8 cellular contexts compared by ENCODE assay signal in genomic region chr7:121394709-121395140, GRCh38. TPM values are rescaled to one million over a fixed set of nuclear protein-coding genes. Genes with fewer than 3 reads are reported as not detected.
A peak's percentile ranks its signal among the peaks of the same experiment; 100 is the strongest.
DNase-seq lines count a peak whose midpoint lies in the region; ATAC-seq and TF ChIP-seq lines count a peak whose summit lies in the region.

No MANE protein-coding gene starts in this region.

- peak overlapping the region; percentile 77 for H3K4me3 Mint-ChIP-seq in activated CD4-positive, alpha-beta T cell treated with anti-CD3 and anti-CD28 coated beads, Interleukin-2, amount 10 ng/mL, durations not matched to agents 24 days and 14 days
- H3K4me3 Mint-ChIP-seq in stimulated activated naive CD8-positive, alpha-beta T cell treated with anti-CD3 and anti-CD28 coated beads, Interleukin-15, Interleukin-2, amounts not matched to agents 100 ng/mL and 50 ng/mL, for 24 hours, result peak overlapping the region; percentile 94

- H3K4me3 ChIP-seq in epithelial cell of esophagus (ENCODE audit: low read length), result peak overlapping the region; percentile 1

- intact Hi-C loops in activated CD4-positive, alpha-beta T cell treated with anti-CD3 and anti-CD28 coated beads, Interleukin-2, amount 10 ng/mL, durations not matched to agents 24 days and 14 days (cut with micrococcal nuclease), result loop anchor here (1.0 to 5.0 kb wide), 4 partner anchors 9 to 117 kb away; no protein-coding TSS in a partner anchor
- intact Hi-C loops in sciatic nerve (cut with DNase I), result no loop called here

- H3K36me3 Mint-ChIP-seq in activated CD4-positive, alpha-beta T cell treated with anti-CD3 and anti-CD28 coated beads, Interleukin-2, amount 10 ng/mL, durations not matched to agents 24 days and 14 days (ENCODE audit: low read depth), result peaks cover 31% of the 10 kb centered on the region
- H3K36me3 Mint-ChIP-seq in stimulated activated naive CD8-positive, alpha-beta T cell treated with anti-CD3 and anti-CD28 coated beads, Interleukin-15, Interleukin-2, amounts not matched to agents 100 ng/mL and 50 ng/mL, for 24 hours (ENCODE audit: low read depth), result peaks cover 30% of the 10 kb centered on the region

- H3K27ac Mint-ChIP-seq in activated CD4-positive, alpha-beta T cell treated with anti-CD3 and anti-CD28 coated beads, Interleukin-2, amount 10 ng/mL, durations not matched to agents 24 days and 14 days, result peak overlapping the region; percentile 70
- H3K27ac Mint-ChIP-seq in stimulated activated naive CD8-positive, alpha-beta T cell treated with anti-CD3 and anti-CD28 coated beads, Interleukin-15, Interleukin-2, amounts not matched to agents 100 ng/mL and 50 ng/mL, for 24 hours, result no peak overlapping the region

- no peaks in the 10 kb centered on the region for H3K9me3 Mint-ChIP-seq in activated CD4-positive, alpha-beta T cell treated with anti-CD3 and anti-CD28 coated beads, Interleukin-2, amount 10 ng/mL, durations not matched to agents 24 days and 14 days
- peaks cover 5% of the 10 kb centered on the region for H3K9me3 Mint-ChIP-seq in stimulated activated naive CD8-positive, alpha-beta T cell treated with anti-CD3 and anti-CD28 coated beads, Interleukin-15, Interleukin-2, amounts not matched to agents 100 ng/mL and 50 ng/mL, for 24 hours

- peaks cover 41% of the 10 kb centered on the region for H3K4me1 Mint-ChIP-seq in activated CD4-positive, alpha-beta T cell treated with anti-CD3 and anti-CD28 coated beads, Interleukin-2, amount 10 ng/mL, durations not matched to agents 24 days and 14 days
- H3K4me1 Mint-ChIP-seq in stimulated activated naive CD8-positive, alpha-beta T cell treated with anti-CD3 and anti-CD28 coated beads, Interleukin-15, Interleukin-2, amounts not matched to agents 100 ng/mL and 50 ng/mL, for 24 hours (ENCODE audit: low read depth), result peaks cover 61% of the 10 kb centered on the region

- ATAC-seq in HG02840 (IDR thresholded peaks at IDR 0.05; ENCODE audit: low FRiP score, unreplicated experiment) (no peak), sciatic nerve (no peak)

- no peaks in the 10 kb centered on the region for H3K27me3 Mint-ChIP-seq in activated CD4-positive, alpha-beta T cell treated with anti-CD3 and anti-CD28 coated beads, Interleukin-2, amount 10 ng/mL, durations not matched to agents 24 days and 14 days
- H3K27me3 Mint-ChIP-seq in stimulated activated naive CD8-positive, alpha-beta T cell treated with anti-CD3 and anti-CD28 coated beads, Interleukin-15, Interleukin-2, amounts not matched to agents 100 ng/mL and 50 ng/mL, for 24 hours, result no peaks in the 10 kb centered on the region

- TF ChIP-seq CTCF in epithelial cell of esophagus (IDR thresholded peaks at IDR 0.05; ENCODE audit: insufficient read depth, low read depth, low read length, missing control alignments), result no peak

- DNase-seq in activated CD4-positive, alpha-beta T cell treated with anti-CD3 and anti-CD28 coated beads, Interleukin-2, amount 10 ng/mL, durations not matched to agents 24 days and 14 days, result no peak
- no peak for DNase-seq in activated CD4-positive, alpha-beta T cell treated with anti-CD3 and anti-CD28 coated beads, Interleukin-2, amount 50 U/mL, for 4 hours
- DNase-seq in M059J (ENCODE audit: low read depth) (peak; percentile 41), epithelial cell of esophagus (ENCODE audit: low read depth) (no peak), DMS153 (lab: John Stamatoyannopoulos, UW) (no peak), sciatic nerve (ENCODE audit: low spot score) (no peak)

RNA-seq across cellular contexts. Expression of gene FAM3C, which starts 1.4 kb away (rescaled TPM):
- total RNA-seq in activated CD4-positive, alpha-beta T cell treated with anti-CD3 and anti-CD28 coated beads, Interleukin-2, amount 10 ng/mL, durations not matched to agents 24 days and 14 days, result 77.5 and 80.2 TPM in 2 replicates
- 45.2 and 65.2 TPM in 2 replicates for total RNA-seq in M059J (2014; rRNA removed; shearing (Covaris generic))
- total RNA-seq in sciatic nerve, result 56.2 TPM
